9 cellular contexts compared by ENCODE assay signal in genomic region chr12:12559699-12560296, GRCh38. TPM values are rescaled to one million over a fixed set of nuclear protein-coding genes. Genes with fewer than 3 reads are reported as not detected.
A peak's percentile ranks its signal among the peaks of the same experiment; 100 is the strongest.
DNase-seq lines count a peak whose midpoint lies in the region; ATAC-seq, FAIRE-seq and TF ChIP-seq lines count a peak whose summit lies in the region.
"Had no signal": no experiment of that assay in that cellular context is flagged by ENCODE, and none has a peak within 500 bp of the region (broad histone marks: within the 10 kb centered on the region; RNA-seq: fewer than 3 reads in every experiment).

No MANE protein-coding gene starts in this region.

- CTCF ChIA-PET in activated naive CD4-positive, alpha-beta T cell treated with anti-CD3 and anti-CD28 coated beads for 36 hours (lab: Charles Lee) = interaction anchor here (1.1 to 1.7 kb wide), 3 partner anchors 37 to 95 kb away, joined by 3 to 7 read pairs (median 5); no protein-coding TSS in a partner anchor
- CTCF ChIA-PET in HepG2 (lab: Yijun Ruan, JAX; ENCODE audit: low intra/inter-chr PET ratio, low total read pairs) = no interaction called here

- no peak for DNase-seq in activated naive CD4-positive, alpha-beta T cell treated with anti-CD3 and anti-CD28 coated beads for 36 hours
- DNase-seq in activated naive CD4-positive, alpha-beta T cell treated with anti-CD3 and anti-CD28 coated beads, Interleukin-2, amount 50 U/mL, for 16 hours = no peak
- DNase-seq in HepG2 (ENCODE audit: low spot score) = no peak
- no peak for DNase-seq in amniotic stem cell (lab: John Stamatoyannopoulos, UW)
- DNase-seq in KG1 (lab: John Stamatoyannopoulos, UW) = no peak
- DNase-seq in epidermal melanocyte (ENCODE audit: insufficient read length, low spot score) = no peak
- DNase-seq: activated CD4-positive, alpha-beta T cell treated with anti-CD3 and anti-CD28 coated beads for 1 hour had no signal

- no peak for ATAC-seq in HepG2

- H3K4me3 Mint-ChIP-seq in activated naive CD4-positive, alpha-beta T cell treated with anti-CD3 and anti-CD28 coated beads for 36 hours = peak overlapping the region; percentile 68
- peak overlapping the region; percentile 81 for H3K4me3 Mint-ChIP-seq in activated naive CD8-positive, alpha-beta T cell

- H4K20me1 ChIP-seq in HepG2 (ENCODE audit: insufficient read depth, low read length) = no peaks in the 10 kb centered on the region; the same call in 1 of the 2 replicates

- TF ChIP-seq CTCF in HepG2 (CRISPR knock-in tag; IDR thresholded peaks at IDR 0.05) = no peak

- H3K36me3 ChIP-seq in HepG2 (replicated peaks in 1 of 2; ENCODE audit: control insufficient read depth in 1 of 2, insufficient read depth in 2 of 2, low read length in 2 of 2) (0 out of 5 replicates have a peak, but pooled peaks cover 0 to 3% of the 10 kb centered on the region in 2 experiments), thymus (ENCODE audit: control insufficient read depth, insufficient read depth) (no peaks in the 10 kb centered on the region)

- peak overlapping the region; percentile 85 for H3K4me2 ChIP-seq in HepG2 (ENCODE audit: low read depth, low read length)

- in situ Hi-C loops in HepG2 (cut with HindIII; ENCODE audit: extremely low pct_ligation_motif_present, low pct_unique_long_range_greater_than_20kb) = no loop called here

- no peak for FAIRE-seq in HepG2 (lab: Jason Lieb, UNC)

- TF ChIP-seq POLR2A in HepG2 (IDR thresholded peaks at IDR 0.05; ENCODE audit: insufficient read depth in 1 of 2, low read depth in 2 of 2, low read length in 2 of 2) = no peak

- peaks cover 14% of the 10 kb centered on the region for H3K36me3 Mint-ChIP-seq in activated naive CD4-positive, alpha-beta T cell treated with anti-CD3 and anti-CD28 coated beads for 36 hours (ENCODE audit: low read depth)
- no peaks in the 10 kb centered on the region for H3K36me3 Mint-ChIP-seq in activated naive CD8-positive, alpha-beta T cell

- H3K4me1 ChIP-seq in HepG2 (ENCODE audit: insufficient read depth, low read length) = peaks cover 56% of the 10 kb centered on the region
- H3K4me1 ChIP-seq in thymus (ENCODE audit: control insufficient read depth, insufficient read depth, low read length) = peaks cover 12% of the 10 kb centered on the region

- no peak for TF ChIP-seq EP300 in HepG2 (IDR thresholded peaks at IDR 0.05; ENCODE audit: low read depth in 2 of 2, low read length in 2 of 2)
- TF ChIP-seq EP300 in HepG2 (CRISPR knock-in tag; IDR thresholded peaks at IDR 0.05; ENCODE audit: borderline replicate concordance) = no peak

- POLR2A ChIA-PET in HepG2 (lab: Yijun Ruan, JAX) = interaction anchor here (1.5 kb wide), 1 partner anchor 162 kb away, joined by 7 read pairs; no protein-coding TSS in a partner anchor

- H3K4me3 ChIP-seq in HepG2 (replicated peaks in 1 of 3; ENCODE audit: insufficient read depth in 1 of 3, low read depth in 2 of 3, low read length in 3 of 3) = peak overlapping the region; percentile 77 to 87 (median 79)
- peak overlapping the region; percentile 27 for H3K4me3 ChIP-seq in thymus (ENCODE audit: low read length)

- no peak overlapping the region for H3K27ac Mint-ChIP-seq in activated naive CD4-positive, alpha-beta T cell treated with anti-CD3 and anti-CD28 coated beads for 36 hours
- peak overlapping the region; percentile 41 for H3K27ac Mint-ChIP-seq in activated naive CD8-positive, alpha-beta T cell

- H3K9me3 Mint-ChIP-seq in activated naive CD4-positive, alpha-beta T cell treated with anti-CD3 and anti-CD28 coated beads for 36 hours = peaks cover under 1% of the 10 kb centered on the region
- no peaks in the 10 kb centered on the region for H3K9me3 Mint-ChIP-seq in activated naive CD8-positive, alpha-beta T cell (ENCODE audit: low read depth)

- no peaks in the 10 kb centered on the region for H3K27me3 Mint-ChIP-seq in activated naive CD4-positive, alpha-beta T cell treated with anti-CD3 and anti-CD28 coated beads for 36 hours (ENCODE audit: low read depth)
- no peaks in the 10 kb centered on the region for H3K27me3 Mint-ChIP-seq in activated naive CD8-positive, alpha-beta T cell

- no peak for TF ChIP-seq RAD21 in HepG2 (CRISPR knock-in tag; IDR thresholded peaks at IDR 0.05)

- peak overlapping the region; percentile 99 for H3K9ac ChIP-seq in HepG2 (ENCODE audit: insufficient read depth, low read depth, low read length)

- H3K79me2 ChIP-seq in HepG2 (ENCODE audit: insufficient read depth, low read length) = peaks cover 68% of the 10 kb centered on the region

- H3K9me3 ChIP-seq in HepG2 (ENCODE audit: low read length) (no peaks in the 10 kb centered on the region), thymus (ENCODE audit: control insufficient read depth) (no peaks in the 10 kb centered on the region)

- WGBS in HepG2 (ENCODE audit: low lambda C conversion rate) = 1% methylated on average over 3 of the region's 3 CpGs
- 91% methylated on average over 3 of the region's 3 CpGs for WGBS in thymus

- H3K27me3 ChIP-seq in HepG2 (ENCODE audit: control insufficient read depth in 1 of 2, insufficient read depth in 2 of 2, low read length in 2 of 2) (no peaks in the 10 kb centered on the region; a peak in 1 of 5 replicates), thymus (ENCODE audit: control insufficient read depth, insufficient read depth) (no peaks in the 10 kb centered on the region)

- peaks cover 37% of the 10 kb centered on the region for H3K4me1 Mint-ChIP-seq in activated naive CD4-positive, alpha-beta T cell treated with anti-CD3 and anti-CD28 coated beads for 36 hours (ENCODE audit: low read depth)
- H3K4me1 Mint-ChIP-seq in activated naive CD8-positive, alpha-beta T cell (ENCODE audit: low read depth) = peaks cover 51% of the 10 kb centered on the region

- H3K27ac ChIP-seq in HepG2 (ENCODE audit: extremely low read length, insufficient read depth, low read length) = peak overlapping the region; percentile 93
- no peak overlapping the region for H3K27ac ChIP-seq in thymus (ENCODE audit: low read depth)

- H2AFZ ChIP-seq in HepG2 (ENCODE audit: low read length) = no peak overlapping the region

- intact Hi-C loops in activated naive CD4-positive, alpha-beta T cell treated with anti-CD3 and anti-CD28 coated beads for 36 hours (cut with micrococcal nuclease) = loop anchor here (2.0 to 5.0 kb wide), 3 partner anchors 55 to 249 kb away; no protein-coding TSS in a partner anchor
- intact Hi-C loops in HepG2 (cut with micrococcal nuclease; ENCODE audit: unreplicated experiment) = loop anchor here (2.0 to 5.0 kb wide), 4 partner anchors 13 to 158 kb away; partner anchors contain the start of genes CDKN1B and CREBL2

- BruUV-seq in HepG2 (replicated peaks; lab: Mats Ljungman, UMichigan) = no TSS peak

RNA-seq across cellular contexts. Expression of gene DUSP16, which starts 2.9 kb away (rescaled TPM):
- total RNA-seq in activated naive CD4-positive, alpha-beta T cell treated with anti-CD3 and anti-CD28 coated beads for 36 hours = 10 to 100 TPM; 45.7 to 47.2 TPM
- total RNA-seq in HepG2 (2016; rRNA removed; fragmentation: Illumina TruSeq; extraction: Trizol) = 46.6 and 69.1 TPM in 2 replicates
- 75.4 and 77.4 TPM in 2 replicates for total RNA-seq in HepG2 (2016; cell fraction: cytosol; rRNA removed; fragmentation: Illumina TruSeq; extraction: Trizol; ENCODE audit: low read depth)
- total RNA-seq in HepG2 (2016; cell fraction: insoluble cytoplasmic fraction; rRNA removed; fragmentation: Illumina TruSeq; extraction: Trizol) = 45.6 and 69.2 TPM in 2 replicates
- 44.8 and 48.7 TPM in 2 replicates for total RNA-seq in HepG2 (2016; cell fraction: membrane; rRNA removed; fragmentation: Illumina TruSeq; extraction: Trizol)
- total RNA-seq in HepG2 (2016; cell fraction: nucleus; rRNA removed; fragmentation: Illumina TruSeq; extraction: Trizol) = 37.1 and 40.3 TPM in 2 replicates
- polyA plus RNA-seq in HepG2 (2011; rRNA removed) = 33.8 and 45.7 TPM in 2 replicates
- polyA plus RNA-seq in HepG2 (2011; cell fraction: cytosol; rRNA removed) = 38.7 and 54.1 TPM in 2 replicates
- polyA plus RNA-seq in HepG2 (2011; cell fraction: nucleus; rRNA removed) = 18.4 and 20.7 TPM in 2 replicates
- polyA plus RNA-seq in HepG2 (2012) = 38.8 and 40.2 TPM in 2 replicates
- polyA plus RNA-seq in HepG2 (2016; cell fraction: cytosol; fragmentation: Illumina TruSeq; extraction: Trizol; ENCODE audit: low read depth) = 2.3 and 2.6 TPM in 2 replicates
- polyA plus RNA-seq in HepG2 (2016; cell fraction: insoluble cytoplasmic fraction; fragmentation: Illumina TruSeq; extraction: Trizol; ENCODE audit: low read depth) = 45.8 and 48.8 TPM in 2 replicates
- polyA plus RNA-seq in HepG2 (2016; cell fraction: membrane; fragmentation: Illumina TruSeq; extraction: Trizol; ENCODE audit: low read depth) = 11.5 and 13.5 TPM in 2 replicates
- 29.0 and 30.6 TPM in 2 replicates for polyA plus RNA-seq in HepG2 (2016; cell fraction: nucleus; fragmentation: Illumina TruSeq; extraction: Trizol; ENCODE audit: insufficient read depth, low read depth)
- 16.0 and 66.0 TPM in 2 replicates for polyA minus RNA-seq in HepG2 (2011; rRNA and poly(A)+ RNA removed; ENCODE audit: low replicate concordance)
- 50.3 and 55.0 TPM in 2 replicates for polyA minus RNA-seq in HepG2 (2011; cell fraction: cytosol; rRNA and poly(A)+ RNA removed)
- 53.4 and 59.3 TPM in 2 replicates for polyA minus RNA-seq in HepG2 (2011; cell fraction: nucleus; rRNA and poly(A)+ RNA removed)
- polyA plus RNA-seq in thymus = 18.2 TPM

RNA-seq across cellular contexts. Expression of gene CREBL2, which starts 51.9 kb away (rescaled TPM):
- total RNA-seq in activated naive CD4-positive, alpha-beta T cell treated with anti-CD3 and anti-CD28 coated beads for 36 hours = 10 to 100 TPM; 15.6 to 16.1 TPM
- 6.9 and 10.1 TPM in 2 replicates for total RNA-seq in HepG2 (2016; rRNA removed; fragmentation: Illumina TruSeq; extraction: Trizol)
- total RNA-seq in HepG2 (2016; cell fraction: cytosol; rRNA removed; fragmentation: Illumina TruSeq; extraction: Trizol; ENCODE audit: low read depth) = 2.9 and 3.5 TPM in 2 replicates
- total RNA-seq in HepG2 (2016; cell fraction: insoluble cytoplasmic fraction; rRNA removed; fragmentation: Illumina TruSeq; extraction: Trizol) = 7.6 and 9.8 TPM in 2 replicates
- total RNA-seq in HepG2 (2016; cell fraction: membrane; rRNA removed; fragmentation: Illumina TruSeq; extraction: Trizol) = 9.4 and 10.1 TPM in 2 replicates
- 4.8 and 5.8 TPM in 2 replicates for total RNA-seq in HepG2 (2016; cell fraction: nucleus; rRNA removed; fragmentation: Illumina TruSeq; extraction: Trizol)
- polyA plus RNA-seq in HepG2 (2011; rRNA removed) = 8.4 TPM in 2 replicates
- polyA plus RNA-seq in HepG2 (2011; cell fraction: cytosol; rRNA removed) = 6.0 and 8.1 TPM in 2 replicates
- 2.7 and 3.6 TPM in 2 replicates for polyA plus RNA-seq in HepG2 (2011; cell fraction: nucleus; rRNA removed)
- polyA plus RNA-seq in HepG2 (2012) = 7.8 and 8.1 TPM in 2 replicates
- polyA plus RNA-seq in HepG2 (2016; cell fraction: cytosol; fragmentation: Illumina TruSeq; extraction: Trizol; ENCODE audit: low read depth) = 3.6 and 3.7 TPM in 2 replicates
- polyA plus RNA-seq in HepG2 (2016; cell fraction: insoluble cytoplasmic fraction; fragmentation: Illumina TruSeq; extraction: Trizol; ENCODE audit: low read depth) = 9.2 and 9.4 TPM in 2 replicates
- polyA plus RNA-seq in HepG2 (2016; cell fraction: membrane; fragmentation: Illumina TruSeq; extraction: Trizol; ENCODE audit: low read depth) = 6.7 and 7.3 TPM in 2 replicates
- 5.8 and 6.1 TPM in 2 replicates for polyA plus RNA-seq in HepG2 (2016; cell fraction: nucleus; fragmentation: Illumina TruSeq; extraction: Trizol; ENCODE audit: insufficient read depth, low read depth)
- 5.8 and 9.0 TPM in 2 replicates for polyA minus RNA-seq in HepG2 (2011; rRNA and poly(A)+ RNA removed; ENCODE audit: low replicate concordance)
- polyA minus RNA-seq in HepG2 (2011; cell fraction: cytosol; rRNA and poly(A)+ RNA removed) = 5.5 and 6.2 TPM in 2 replicates
- polyA minus RNA-seq in HepG2 (2011; cell fraction: nucleus; rRNA and poly(A)+ RNA removed) = 13.5 and 13.8 TPM in 2 replicates
- polyA plus RNA-seq in thymus = 29.3 TPM
